30 cellular contexts compared by ENCODE assay signal in the genomic region with DNA sequence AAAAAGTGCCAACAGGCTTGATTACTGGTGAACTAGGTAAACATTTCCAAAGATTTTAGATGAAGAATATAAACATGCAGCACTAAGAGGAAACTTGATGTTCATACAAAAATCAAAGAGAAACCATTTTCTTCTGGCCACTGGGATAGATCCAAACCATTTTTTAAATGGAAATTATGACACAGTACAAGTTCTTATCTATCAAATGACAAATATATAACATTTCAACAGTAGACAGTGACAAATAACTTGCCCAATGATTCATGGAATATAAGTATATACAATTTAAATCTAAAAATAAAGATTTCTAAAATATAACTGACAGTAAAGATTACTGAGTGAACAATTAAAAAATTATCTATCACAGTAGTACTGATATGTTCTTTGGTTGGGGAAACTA.
"Had no signal": no experiment of that assay in that cellular context is flagged by ENCODE, and none has a peak within 500 bp of the region (broad histone marks: within the 10 kb centered on the region; RNA-seq: fewer than 3 reads in every experiment).

No MANE protein-coding gene starts in this region.

- H3K27me3 Mint-ChIP-seq: activated CD4-positive, alpha-beta T cell treated with anti-CD3 and anti-CD28 coated beads, Interleukin-2, amount 10 ng/mL, durations not matched to agents 24 days and 14 days; activated CD8-positive, alpha-beta T cell treated with anti-CD3 and anti-CD28 coated beads for 36 hours had no signal

- H3K27me3 ChIP-seq: ascending aorta, MG63, Peyer's patch had no signal

- DNase-seq: activated CD4-positive, alpha-beta T cell treated with anti-CD3 and anti-CD28 coated beads, Interleukin-2, amount 10 ng/mL, durations not matched to agents 24 days and 14 days; activated CD4-positive, alpha-beta T cell treated with anti-CD3 and anti-CD28 coated beads, Interleukin-2, amount 50 U/mL, for 4 hours; activated CD8-positive, alpha-beta T cell treated with anti-CD3 and anti-CD28 coated beads for 36 hours; activated effector memory CD4-positive, alpha-beta T cell treated with anti-CD3 and anti-CD28 coated beads, Interleukin-2, amount 50 U/mL, for 16 hours; activated naive CD4-positive, alpha-beta T cell; activated naive CD8-positive, alpha-beta T cell treated with anti-CD3 and anti-CD28 coated beads, Interleukin-2, amount 10 ng/mL, durations not matched to agents 7 days and 5 days; activated T-cell treated with anti-CD3 and anti-CD28 coated beads, Interleukin-2, amount 50 U/mL, for 1 hour; activated T-cell treated with anti-CD3 and anti-CD28 coated beads, Interleukin-2, amount 50 U/mL, for 72 hours; amygdala; caudate nucleus; Karpas-422; KBM-7; MG63; NCI-H1048; NCI-H1436; NCI-H1694; NCI-H2029; NCI-H345; NCI-H524 treated with DMSO at 0.1 percent for 48 hours; NK-92 treated with Interleukin-12 subunit alpha and Interleukin-12 subunit beta, amount 100 ng/mL, for 24 hours; PC-3; Peyer's patch; RPMI8226; SW 1271; T-helper 1 cell; T-helper 2 cell; T1000 had no signal

- H3K4me3 Mint-ChIP-seq: activated CD4-positive, alpha-beta T cell treated with anti-CD3 and anti-CD28 coated beads, Interleukin-2, amount 10 ng/mL, durations not matched to agents 24 days and 14 days; activated CD8-positive, alpha-beta T cell treated with anti-CD3 and anti-CD28 coated beads for 36 hours; activated naive CD4-positive, alpha-beta T cell treated with anti-CD3 and anti-CD28 coated beads, Interleukin-2, amount 50 U/mL, for 24 hours; activated naive CD8-positive, alpha-beta T cell treated with anti-CD3 and anti-CD28 coated beads, Interleukin-2, amount 10 ng/mL, durations not matched to agents 7 days and 5 days; activated T-cell treated with anti-CD3 and anti-CD28 coated beads, Interleukin-2, amount 50 U/mL, for 72 hours; activated T-helper 17 cell treated with anti-CD3 and anti-CD28 coated beads, Interleukin-2, amount 50 U/mL, for 72 hours had no signal

- H3K9me3 ChIP-seq: ascending aorta, MG63, Peyer's patch had no signal

- H3K27ac ChIP-seq: ascending aorta, Peyer's patch had no signal

- H3K4me1 ChIP-seq: ascending aorta, Peyer's patch had no signal

- H3K36me3 Mint-ChIP-seq: activated naive CD4-positive, alpha-beta T cell treated with anti-CD3 and anti-CD28 coated beads, Interleukin-2, amount 50 U/mL, for 24 hours; activated naive CD8-positive, alpha-beta T cell treated with anti-CD3 and anti-CD28 coated beads, Interleukin-2, amount 10 ng/mL, durations not matched to agents 7 days and 5 days had no signal

- H3K36me3 ChIP-seq: MG63 had no signal

- H3K9me3 Mint-ChIP-seq: activated CD4-positive, alpha-beta T cell treated with anti-CD3 and anti-CD28 coated beads, Interleukin-2, amount 10 ng/mL, durations not matched to agents 24 days and 14 days; activated CD8-positive, alpha-beta T cell treated with anti-CD3 and anti-CD28 coated beads for 36 hours; activated naive CD4-positive, alpha-beta T cell treated with anti-CD3 and anti-CD28 coated beads, Interleukin-2, amount 50 U/mL, for 24 hours; activated naive CD8-positive, alpha-beta T cell treated with anti-CD3 and anti-CD28 coated beads, Interleukin-2, amount 10 ng/mL, durations not matched to agents 7 days and 5 days; activated T-cell treated with anti-CD3 and anti-CD28 coated beads, Interleukin-2, amount 50 U/mL, for 72 hours; activated T-helper 17 cell treated with anti-CD3 and anti-CD28 coated beads, Interleukin-2, amount 50 U/mL, for 72 hours had no signal

- H3K4me3 ChIP-seq: ascending aorta, MG63, Peyer's patch had no signal

- ATAC-seq: activated CD8-positive, alpha-beta T cell treated with anti-CD3 and anti-CD28 coated beads for 36 hours; activated T-cell treated with anti-CD3 and anti-CD28 coated beads, Interleukin-2, amount 50 U/mL, for 72 hours; activated T-helper 17 cell treated with anti-CD3 and anti-CD28 coated beads, Interleukin-2, amount 50 U/mL, for 72 hours; PC-3 had no signal

- H3K27ac Mint-ChIP-seq: activated CD4-positive, alpha-beta T cell treated with anti-CD3 and anti-CD28 coated beads, Interleukin-2, amount 10 ng/mL, durations not matched to agents 24 days and 14 days; activated CD8-positive, alpha-beta T cell treated with anti-CD3 and anti-CD28 coated beads for 36 hours; activated naive CD4-positive, alpha-beta T cell treated with anti-CD3 and anti-CD28 coated beads, Interleukin-2, amount 50 U/mL, for 24 hours; activated naive CD8-positive, alpha-beta T cell treated with anti-CD3 and anti-CD28 coated beads, Interleukin-2, amount 10 ng/mL, durations not matched to agents 7 days and 5 days; activated T-cell treated with anti-CD3 and anti-CD28 coated beads, Interleukin-2, amount 50 U/mL, for 72 hours; activated T-helper 17 cell treated with anti-CD3 and anti-CD28 coated beads, Interleukin-2, amount 50 U/mL, for 72 hours had no signal

- H3K4me1 Mint-ChIP-seq: activated CD4-positive, alpha-beta T cell treated with anti-CD3 and anti-CD28 coated beads, Interleukin-2, amount 10 ng/mL, durations not matched to agents 24 days and 14 days; activated naive CD4-positive, alpha-beta T cell treated with anti-CD3 and anti-CD28 coated beads, Interleukin-2, amount 50 U/mL, for 24 hours; activated naive CD8-positive, alpha-beta T cell treated with anti-CD3 and anti-CD28 coated beads, Interleukin-2, amount 10 ng/mL, durations not matched to agents 7 days and 5 days; activated T-helper 17 cell treated with anti-CD3 and anti-CD28 coated beads, Interleukin-2, amount 50 U/mL, for 72 hours had no signal
